Comparison of ENCODE assay signal across 1 cellular context in genomic region chr1:94698341-94698740, GRCh38.
TF ChIP-seq lines count a peak whose summit lies in the region.

No MANE protein-coding gene starts in this region.

TF ChIP-seq in SK-N-SH treated with all-trans-retinoic acid at 6 μM for 48 hours, 23 proteins besides CTCF, POLR2A, EP300 and RAD21 (continued from another document):
- TF ChIP-seq SNAI2 (CRISPR knock-in tag; IDR thresholded peaks at IDR 0.05) (no peak), ZFP3 (CRISPR knock-in tag; IDR thresholded peaks at IDR 0.05) (no peak)
- TF ChIP-seq, protein P1, sequence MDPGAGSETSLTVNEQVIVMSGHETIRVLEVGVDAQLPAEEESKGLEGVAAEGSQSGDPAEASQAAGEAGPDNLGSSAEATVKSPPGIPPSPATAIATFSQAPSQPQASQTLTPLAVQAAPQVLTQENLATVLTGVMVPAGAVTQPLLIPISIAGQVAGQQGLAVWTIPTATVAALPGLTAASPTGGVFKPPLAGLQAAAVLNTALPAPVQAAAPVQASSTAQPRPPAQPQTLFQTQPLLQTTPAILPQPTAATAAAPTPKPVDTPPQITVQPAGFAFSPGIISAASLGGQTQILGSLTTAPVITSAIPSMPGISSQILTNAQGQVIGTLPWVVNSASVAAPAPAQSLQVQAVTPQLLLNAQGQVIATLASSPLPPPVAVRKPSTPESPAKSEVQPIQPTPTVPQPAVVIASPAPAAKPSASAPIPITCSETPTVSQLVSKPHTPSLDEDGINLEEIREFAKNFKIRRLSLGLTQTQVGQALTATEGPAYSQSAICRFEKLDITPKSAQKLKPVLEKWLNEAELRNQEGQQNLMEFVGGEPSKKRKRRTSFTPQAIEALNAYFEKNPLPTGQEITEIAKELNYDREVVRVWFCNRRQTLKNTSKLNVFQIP (CRISPR knock-in tag; IDR thresholded peaks at IDR 0.05; ENCODE audit: borderline replicate concordance, low read depth): no peak
- TF ChIP-seq, protein P2, sequence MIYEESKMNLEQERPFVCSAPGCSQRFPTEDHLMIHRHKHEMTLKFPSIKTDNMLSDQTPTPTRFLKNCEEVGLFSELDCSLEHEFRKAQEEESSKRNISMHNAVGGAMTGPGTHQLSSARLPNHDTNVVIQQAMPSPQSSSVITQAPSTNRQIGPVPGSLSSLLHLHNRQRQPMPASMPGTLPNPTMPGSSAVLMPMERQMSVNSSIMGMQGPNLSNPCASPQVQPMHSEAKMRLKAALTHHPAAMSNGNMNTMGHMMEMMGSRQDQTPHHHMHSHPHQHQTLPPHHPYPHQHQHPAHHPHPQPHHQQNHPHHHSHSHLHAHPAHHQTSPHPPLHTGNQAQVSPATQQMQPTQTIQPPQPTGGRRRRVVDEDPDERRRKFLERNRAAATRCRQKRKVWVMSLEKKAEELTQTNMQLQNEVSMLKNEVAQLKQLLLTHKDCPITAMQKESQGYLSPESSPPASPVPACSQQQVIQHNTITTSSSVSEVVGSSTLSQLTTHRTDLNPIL (CRISPR knock-in tag; IDR thresholded peaks at IDR 0.05; ENCODE audit: low read depth): no peak
